In genomic region chr10:7529638-7530037, GRCh38 we compare ENCODE assay signal across 8 cellular contexts.
A peak's percentile ranks its signal among the peaks of the same experiment; 100 is the strongest.
DNase-seq lines count a peak whose midpoint lies in the region; ATAC-seq and TF ChIP-seq lines count a peak whose summit lies in the region.
"Had no signal": no experiment of that assay in that cellular context is flagged by ENCODE, and none has a peak within 500 bp of the region (broad histone marks: within the 10 kb centered on the region; RNA-seq: fewer than 3 reads in every experiment).

No MANE protein-coding gene starts in this region.

- H4K20me1 ChIP-seq in neural progenitor cell (ENCODE audit: low read depth) (no peaks in the 10 kb centered on the region), OCI-LY7 (ENCODE audit: insufficient read depth, low read length) (no peaks in the 10 kb centered on the region)

- no peak overlapping the region for H3K4me3 ChIP-seq in MG63
- H3K4me3 ChIP-seq in endodermal cell (ENCODE audit: low read length): no peak overlapping the region
- no peak overlapping the region for H3K4me3 ChIP-seq in neural progenitor cell
- H3K4me3 ChIP-seq in OCI-LY7 (ENCODE audit: low read depth, low read length, poor library complexity, severe bottlenecking): no peak overlapping the region
- no peak overlapping the region for H3K4me3 ChIP-seq in body of pancreas

- H3K27me3 ChIP-seq in MG63 (peaks cover 15% of the 10 kb centered on the region), endodermal cell (ENCODE audit: control insufficient read depth, insufficient read depth, low read length, poor library complexity, severe bottlenecking) (no peaks in the 10 kb centered on the region), neural progenitor cell (no peaks in the 10 kb centered on the region), body of pancreas (no peaks in the 10 kb centered on the region)

- H3K9me3 Mint-ChIP-seq in endodermal cell (no peaks in the 10 kb centered on the region), neural progenitor cell (no peaks in the 10 kb centered on the region)

- H3K79me2 ChIP-seq in neural progenitor cell (ENCODE audit: low read depth) (no peaks in the 10 kb centered on the region), OCI-LY7 (ENCODE audit: insufficient read depth, low read depth, low read length) (no peaks in the 10 kb centered on the region)

- POLR2A ChIA-PET in OCI-LY7 (lab: Charles Lee): no interaction called here

- ATAC-seq in body of pancreas: no peak
- ATAC-seq: activated CD4-positive, CD25-positive, alpha-beta regulatory T cell treated with anti-CD3 and anti-CD28 coated beads, Interleukin-2, amount 50 U/mL, for 24 hours had no signal

- H3F3A ChIP-seq in neural progenitor cell (ENCODE audit: low read depth): no peaks in the 10 kb centered on the region

- H3K4me1 ChIP-seq in endodermal cell (ENCODE audit: control insufficient read depth, insufficient read depth, low read length) (peaks cover 5% of the 10 kb centered on the region), neural progenitor cell (peaks cover 15% of the 10 kb centered on the region), OCI-LY7 (ENCODE audit: insufficient read depth, low read length, poor library complexity, severe bottlenecking) (peaks cover 7% of the 10 kb centered on the region), body of pancreas (no peaks in the 10 kb centered on the region)

- no peaks in the 10 kb centered on the region for H3K9me3 ChIP-seq in MG63
- H3K9me3 ChIP-seq in endodermal cell (ENCODE audit: control insufficient read depth, low read length): no peaks in the 10 kb centered on the region
- H3K9me3 ChIP-seq in neural progenitor cell (ENCODE audit: low read depth): no peaks in the 10 kb centered on the region
- H3K9me3 ChIP-seq in OCI-LY7 (ENCODE audit: low read length): no peaks in the 10 kb centered on the region
- H3K9me3 ChIP-seq in body of pancreas: no peaks in the 10 kb centered on the region

- H3K4me1 Mint-ChIP-seq in endodermal cell (peaks cover 23% of the 10 kb centered on the region), neural progenitor cell (peaks cover 18% of the 10 kb centered on the region)

- H3K27ac ChIP-seq in endodermal cell (ENCODE audit: low read depth, low read length) (no peak overlapping the region), neural progenitor cell (no peak overlapping the region), OCI-LY7 (ENCODE audit: low read depth, low read length, poor library complexity, severe bottlenecking) (no peak overlapping the region), body of pancreas (no peak overlapping the region)

- CTCF ChIA-PET in OCI-LY7 (lab: Charles Lee; ENCODE audit: unreplicated experiment): no interaction called here

- H2AFZ ChIP-seq in neural progenitor cell (replicated peaks): no peak overlapping the region
- H2AFZ ChIP-seq in OCI-LY7 (ENCODE audit: low read length): no peak overlapping the region

- BruUV-seq in OCI-LY7 (replicated peaks; lab: Mats Ljungman, UMichigan): no TSS peak

- H3K4me3 Mint-ChIP-seq in endodermal cell (no peak overlapping the region), neural progenitor cell (no peak overlapping the region)

- H3K27me3 Mint-ChIP-seq in endodermal cell (ENCODE audit: insufficient read depth) (peaks cover 8% of the 10 kb centered on the region), neural progenitor cell (ENCODE audit: insufficient read depth, low read depth) (peaks cover 5% of the 10 kb centered on the region)

- H3K9me2 ChIP-seq in OCI-LY7 (ENCODE audit: insufficient read depth, low read length): no peaks in the 10 kb centered on the region

- intact Hi-C loops in OCI-LY7 (cut with micrococcal nuclease; ENCODE audit: unreplicated experiment): loop anchor here (5.0 to 10.0 kb wide), 2 partner anchors 107 to 285 kb away; partner anchors contain the start of gene TAF3
- intact Hi-C loops in body of pancreas (cut with DNase I): loop anchor here (10.0 kb wide), 2 partner anchors 155 to 1775 kb away; no protein-coding TSS in a partner anchor

- H3K4me2 ChIP-seq in neural progenitor cell: no peak overlapping the region
- no peak overlapping the region for H3K4me2 ChIP-seq in OCI-LY7 (ENCODE audit: low read length)

- DNase-seq in ELR (ENCODE audit: low read depth) (peak; percentile 3), MG63 (peak; percentile 39), endodermal cell (peak; percentile 83), neural progenitor cell (ENCODE audit: low spot score) (peak; percentile 32), putamen (ENCODE audit: low spot score) (no peak), OCI-LY7 (ENCODE audit: low spot score) (no peak), body of pancreas (no peak)

- H3K27ac Mint-ChIP-seq in endodermal cell (no peak overlapping the region), neural progenitor cell (no peak overlapping the region)

- TF ChIP-seq CTCF in endodermal cell (conservative IDR thresholded peaks at IDR 0.05): peak; percentile 78
- no peak for TF ChIP-seq CTCF in neural progenitor cell (IDR thresholded peaks at IDR 0.05)
- no peak for TF ChIP-seq CTCF in OCI-LY7 (conservative IDR thresholded peaks at IDR 0.05; ENCODE audit: low read length)
- TF ChIP-seq CTCF in body of pancreas (IDR thresholded peaks at IDR 0.05): peak in 1 of 7 experiments; percentile 5

- no peak for TF ChIP-seq POLR2A in body of pancreas (IDR thresholded peaks at IDR 0.05)

- H3K9ac ChIP-seq in endodermal cell (ENCODE audit: extremely low read depth, low read length, poor library complexity, severe bottlenecking): no peak overlapping the region
- H3K9ac ChIP-seq in neural progenitor cell: no peak overlapping the region

- WGBS in endodermal cell (ENCODE audit: insufficient coverage in 1 of 2, insufficient read length in 1 of 2), 2 experiments: 73% methylated on average over 6 of the region's 7 CpGs; no CpG with 5 or more reads in 1 of the 2 experiments
- WGBS in body of pancreas, 2 donors: 33 to 37% methylated on average over 7 of the region's 7 CpGs

- H3K36me3 Mint-ChIP-seq in endodermal cell (ENCODE audit: low read depth) (no peaks in the 10 kb centered on the region), neural progenitor cell (no peaks in the 10 kb centered on the region)

- H3K36me3 ChIP-seq in MG63 (no peaks in the 10 kb centered on the region), endodermal cell (ENCODE audit: control insufficient read depth, insufficient read depth, low read length) (no peaks in the 10 kb centered on the region), neural progenitor cell (no peaks in the 10 kb centered on the region), OCI-LY7 (ENCODE audit: insufficient read depth, low read length) (no peaks in the 10 kb centered on the region), body of pancreas (replicated peaks in 1 of 2; ENCODE audit: insufficient read depth in 1 of 2, low read depth in 2 of 2) (no peaks in the 10 kb centered on the region)

Comparison
In these comparisons a context has a peak if more than half of its experiments do, and no peak if none do; other contexts are left out.
1. DNase-seq: peak in ELR (single experiment), MG63 (single experiment), endodermal cell (single experiment) and neural progenitor cell (single experiment); none in putamen (single experiment), OCI-LY7 (single experiment) and body of pancreas (0 of 4).